Comparison of ENCODE assay signal across 14 cellular contexts in the genomic region with DNA sequence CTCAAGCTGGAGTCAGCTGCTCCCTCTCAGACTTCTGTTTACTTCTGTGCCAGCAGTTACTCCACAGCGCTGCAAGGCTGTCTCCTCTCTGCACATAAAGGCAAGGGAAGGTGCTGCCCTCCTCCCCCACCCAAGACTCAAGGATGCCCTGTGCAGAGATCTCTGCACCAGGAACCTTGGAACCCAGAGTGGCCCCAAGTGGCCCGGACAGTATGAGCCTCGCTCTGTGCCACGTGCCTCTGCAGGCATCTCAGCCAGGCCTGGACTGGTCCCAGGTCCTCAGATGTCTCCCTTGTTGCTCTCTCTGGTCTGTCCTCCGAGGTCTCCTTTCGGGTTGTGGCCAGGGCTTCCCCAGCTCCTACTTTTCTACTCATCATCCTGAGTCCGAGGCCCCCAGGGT.
"Had no signal": no experiment of that assay in that cellular context is flagged by ENCODE, and none has a peak within 500 bp of the region (broad histone marks: within the 10 kb centered on the region; RNA-seq: fewer than 3 reads in every experiment).

No MANE protein-coding gene starts in this region.

- H3K36me3 Mint-ChIP-seq: natural killer cell had no signal

- H3K4me3 Mint-ChIP-seq: activated T-helper 1 cell treated with anti-CD3 and anti-CD28 coated beads, Interleukin-12 subunit alpha, Interleukin-12 subunit beta, Interleukin-2, Interleukin-4 antibody, amounts not matched to agents 30 ng/mL and 10 ng/mL and 1 ng/mL, durations not matched to agents 14 hours and 24 hours and 36 hours; natural killer cell; T-helper 2 cell treated with Interferon-gamma antibody and Interleukin-4, amounts not matched to agents 5 μg/mL and 100 μg/mL, for 36 hours had no signal

- H3K9me3 Mint-ChIP-seq: activated T-helper 1 cell treated with anti-CD3 and anti-CD28 coated beads, Interleukin-12 subunit alpha, Interleukin-12 subunit beta, Interleukin-2, Interleukin-4 antibody, amounts not matched to agents 30 ng/mL and 10 ng/mL and 1 ng/mL, durations not matched to agents 14 hours and 24 hours and 36 hours; natural killer cell; T-helper 2 cell treated with Interferon-gamma antibody and Interleukin-4, amounts not matched to agents 5 μg/mL and 100 μg/mL, for 36 hours had no signal

- H3K27me3 ChIP-seq: brain microvascular endothelial cell, uterus had no signal

- H3K27ac Mint-ChIP-seq: activated T-helper 1 cell treated with anti-CD3 and anti-CD28 coated beads, Interleukin-12 subunit alpha, Interleukin-12 subunit beta, Interleukin-2, Interleukin-4 antibody, amounts not matched to agents 30 ng/mL and 10 ng/mL and 1 ng/mL, durations not matched to agents 14 hours and 24 hours and 36 hours; natural killer cell; T-helper 2 cell treated with Interferon-gamma antibody and Interleukin-4, amounts not matched to agents 5 μg/mL and 100 μg/mL, for 36 hours had no signal

- ATAC-seq: left lobe of liver, natural killer cell had no signal

- DNase-seq: activated naive CD4-positive, alpha-beta T cell; anterior cingulate cortex; brain microvascular endothelial cell; effector memory CD4-positive, alpha-beta T cell; foreskin fibroblast; natural killer cell; stimulated activated CD4-positive, alpha-beta T cell treated with anti-CD3 and anti-CD28 coated beads, Interleukin-4, amount 100 ng/mL, for 24 hours; stomach; uterus had no signal

- H3K4me1 ChIP-seq: stomach, uterus had no signal

- H3K9me3 ChIP-seq: stomach, thoracic aorta, uterus had no signal

- H3K36me3 ChIP-seq: brain microvascular endothelial cell, stomach, thoracic aorta, uterus had no signal

- H3K27ac ChIP-seq: brain microvascular endothelial cell, skin epidermis, stomach, thoracic aorta, uterus had no signal

- H3K4me3 ChIP-seq: skin epidermis, stomach, thoracic aorta, uterus had no signal
